Comparison of ENCODE assay signal across 3 cellular contexts in genomic region chr12:39476121-39476520, GRCh38.
TF ChIP-seq lines count a peak whose summit lies in the region.

No MANE protein-coding gene starts in this region.

TF ChIP-seq in A549, 52 proteins besides CTCF, POLR2A, EP300 and RAD21:
- no peak for TF ChIP-seq GATA3 (IDR thresholded peaks at IDR 0.05; ENCODE audit: borderline replicate concordance)
- peak; percentile 27; the same call in 1 of the 2 replicates for TF ChIP-seq ZC3H11A (IDR thresholded peaks at IDR 0.05)
- no peak for TF ChIP-seq SREBF2 (IDR thresholded peaks at IDR 0.05)

TF ChIP-seq in HCT116, 20 proteins besides CTCF, POLR2A, EP300 and RAD21:
- TF ChIP-seq MAX (IDR thresholded peaks at IDR 0.05) (no peak), YY1 (IDR thresholded peaks at IDR 0.05; ENCODE audit: extremely low read depth, insufficient replicate concordance, low read depth, low read length) (no peak), JUND (IDR thresholded peaks at IDR 0.05) (no peak), TCF7L2 (IDR thresholded peaks at IDR 0.05; ENCODE audit: borderline replicate concordance, extremely low read depth, insufficient read depth, insufficient read length) (no peak), CBX3 (IDR thresholded peaks at IDR 0.05; ENCODE audit: low read depth) (no peak), EZH2phosphoT487 (IDR thresholded peaks at IDR 0.05; ENCODE audit: borderline replicate concordance) (no peak), FOSL1 (IDR thresholded peaks at IDR 0.05; ENCODE audit: low read depth) (no peak), EZH2 (IDR thresholded peaks at IDR 0.05) (no peak), ZNF274 (IDR thresholded peaks at IDR 0.05; ENCODE audit: low read depth, low read length) (no peak), POLR2AphosphoS5 (IDR thresholded peaks at IDR 0.05; ENCODE audit: low read depth, low read length) (no peak), SIN3A (IDR thresholded peaks at IDR 0.05; ENCODE audit: low read depth) (no peak), CEBPB (IDR thresholded peaks at IDR 0.05; ENCODE audit: low read depth) (no peak), SRF (IDR thresholded peaks at IDR 0.05; ENCODE audit: low read depth) (no peak), SP1 (IDR thresholded peaks at IDR 0.05; ENCODE audit: low read depth) (no peak), ATF3 (IDR thresholded peaks at IDR 0.05) (no peak)
- TF ChIP-seq, protein P1, sequence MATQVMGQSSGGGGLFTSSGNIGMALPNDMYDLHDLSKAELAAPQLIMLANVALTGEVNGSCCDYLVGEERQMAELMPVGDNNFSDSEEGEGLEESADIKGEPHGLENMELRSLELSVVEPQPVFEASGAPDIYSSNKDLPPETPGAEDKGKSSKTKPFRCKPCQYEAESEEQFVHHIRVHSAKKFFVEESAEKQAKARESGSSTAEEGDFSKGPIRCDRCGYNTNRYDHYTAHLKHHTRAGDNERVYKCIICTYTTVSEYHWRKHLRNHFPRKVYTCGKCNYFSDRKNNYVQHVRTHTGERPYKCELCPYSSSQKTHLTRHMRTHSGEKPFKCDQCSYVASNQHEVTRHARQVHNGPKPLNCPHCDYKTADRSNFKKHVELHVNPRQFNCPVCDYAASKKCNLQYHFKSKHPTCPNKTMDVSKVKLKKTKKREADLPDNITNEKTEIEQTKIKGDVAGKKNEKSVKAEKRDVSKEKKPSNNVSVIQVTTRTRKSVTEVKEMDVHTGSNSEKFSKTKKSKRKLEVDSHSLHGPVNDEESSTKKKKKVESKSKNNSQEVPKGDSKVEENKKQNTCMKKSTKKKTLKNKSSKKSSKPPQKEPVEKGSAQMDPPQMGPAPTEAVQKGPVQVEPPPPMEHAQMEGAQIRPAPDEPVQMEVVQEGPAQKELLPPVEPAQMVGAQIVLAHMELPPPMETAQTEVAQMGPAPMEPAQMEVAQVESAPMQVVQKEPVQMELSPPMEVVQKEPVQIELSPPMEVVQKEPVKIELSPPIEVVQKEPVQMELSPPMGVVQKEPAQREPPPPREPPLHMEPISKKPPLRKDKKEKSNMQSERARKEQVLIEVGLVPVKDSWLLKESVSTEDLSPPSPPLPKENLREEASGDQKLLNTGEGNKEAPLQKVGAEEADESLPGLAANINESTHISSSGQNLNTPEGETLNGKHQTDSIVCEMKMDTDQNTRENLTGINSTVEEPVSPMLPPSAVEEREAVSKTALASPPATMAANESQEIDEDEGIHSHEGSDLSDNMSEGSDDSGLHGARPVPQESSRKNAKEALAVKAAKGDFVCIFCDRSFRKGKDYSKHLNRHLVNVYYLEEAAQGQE (IDR thresholded peaks at IDR 0.05; ENCODE audit: low read depth), result no peak
- TF ChIP-seq, protein P2, sequence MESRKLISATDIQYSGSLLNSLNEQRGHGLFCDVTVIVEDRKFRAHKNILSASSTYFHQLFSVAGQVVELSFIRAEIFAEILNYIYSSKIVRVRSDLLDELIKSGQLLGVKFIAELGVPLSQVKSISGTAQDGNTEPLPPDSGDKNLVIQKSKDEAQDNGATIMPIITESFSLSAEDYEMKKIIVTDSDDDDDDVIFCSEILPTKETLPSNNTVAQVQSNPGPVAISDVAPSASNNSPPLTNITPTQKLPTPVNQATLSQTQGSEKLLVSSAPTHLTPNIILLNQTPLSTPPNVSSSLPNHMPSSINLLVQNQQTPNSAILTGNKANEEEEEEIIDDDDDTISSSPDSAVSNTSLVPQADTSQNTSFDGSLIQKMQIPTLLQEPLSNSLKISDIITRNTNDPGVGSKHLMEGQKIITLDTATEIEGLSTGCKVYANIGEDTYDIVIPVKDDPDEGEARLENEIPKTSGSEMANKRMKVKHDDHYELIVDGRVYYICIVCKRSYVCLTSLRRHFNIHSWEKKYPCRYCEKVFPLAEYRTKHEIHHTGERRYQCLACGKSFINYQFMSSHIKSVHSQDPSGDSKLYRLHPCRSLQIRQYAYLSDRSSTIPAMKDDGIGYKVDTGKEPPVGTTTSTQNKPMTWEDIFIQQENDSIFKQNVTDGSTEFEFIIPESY (IDR thresholded peaks at IDR 0.05; ENCODE audit: extremely low read depth, insufficient replicate concordance, low read length), result no peak
TF ChIP-seq in HCT116: peak in this region for 0.

TF ChIP-seq in GM12878, 131 proteins besides CTCF, POLR2A, EP300 and RAD21 (continued from another document):
- TF ChIP-seq TCF3 (IDR thresholded peaks at IDR 0.05; ENCODE audit: borderline replicate concordance, insufficient read depth, low read depth, low read length) (no peak), CEBPZ (IDR thresholded peaks at IDR 0.05; ENCODE audit: low read depth, low read length) (no peak), HDAC2 (IDR thresholded peaks at IDR 0.05) (no peak), E2F4 (IDR thresholded peaks at IDR 0.05; ENCODE audit: low read depth, low read length) (no peak), POLR2AphosphoS5 (IDR thresholded peaks at IDR 0.05; ENCODE audit: low read length) (no peak), ZNF274 (IDR thresholded peaks at IDR 0.05; ENCODE audit: insufficient read depth, insufficient read length) (no peak), IKZF2 (IDR thresholded peaks at IDR 0.05) (no peak), CBX3 (IDR thresholded peaks at IDR 0.05; ENCODE audit: borderline replicate concordance, low read depth) (no peak), IKZF1 (conservative IDR thresholded peaks at IDR 0.05) (no peak)
- TF ChIP-seq, protein P3, sequence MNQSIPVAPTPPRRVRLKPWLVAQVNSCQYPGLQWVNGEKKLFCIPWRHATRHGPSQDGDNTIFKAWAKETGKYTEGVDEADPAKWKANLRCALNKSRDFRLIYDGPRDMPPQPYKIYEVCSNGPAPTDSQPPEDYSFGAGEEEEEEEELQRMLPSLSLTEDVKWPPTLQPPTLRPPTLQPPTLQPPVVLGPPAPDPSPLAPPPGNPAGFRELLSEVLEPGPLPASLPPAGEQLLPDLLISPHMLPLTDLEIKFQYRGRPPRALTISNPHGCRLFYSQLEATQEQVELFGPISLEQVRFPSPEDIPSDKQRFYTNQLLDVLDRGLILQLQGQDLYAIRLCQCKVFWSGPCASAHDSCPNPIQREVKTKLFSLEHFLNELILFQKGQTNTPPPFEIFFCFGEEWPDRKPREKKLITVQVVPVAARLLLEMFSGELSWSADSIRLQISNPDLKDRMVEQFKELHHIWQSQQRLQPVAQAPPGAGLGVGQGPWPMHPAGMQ (IDR thresholded peaks at IDR 0.05; ENCODE audit: borderline replicate concordance), result no peak
- TF ChIP-seq, protein P4, sequence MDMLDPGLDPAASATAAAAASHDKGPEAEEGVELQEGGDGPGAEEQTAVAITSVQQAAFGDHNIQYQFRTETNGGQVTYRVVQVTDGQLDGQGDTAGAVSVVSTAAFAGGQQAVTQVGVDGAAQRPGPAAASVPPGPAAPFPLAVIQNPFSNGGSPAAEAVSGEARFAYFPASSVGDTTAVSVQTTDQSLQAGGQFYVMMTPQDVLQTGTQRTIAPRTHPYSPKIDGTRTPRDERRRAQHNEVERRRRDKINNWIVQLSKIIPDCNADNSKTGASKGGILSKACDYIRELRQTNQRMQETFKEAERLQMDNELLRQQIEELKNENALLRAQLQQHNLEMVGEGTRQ (IDR thresholded peaks at IDR 0.05; ENCODE audit: borderline replicate concordance, low read depth, low read length), result no peak
- TF ChIP-seq, protein P5, sequence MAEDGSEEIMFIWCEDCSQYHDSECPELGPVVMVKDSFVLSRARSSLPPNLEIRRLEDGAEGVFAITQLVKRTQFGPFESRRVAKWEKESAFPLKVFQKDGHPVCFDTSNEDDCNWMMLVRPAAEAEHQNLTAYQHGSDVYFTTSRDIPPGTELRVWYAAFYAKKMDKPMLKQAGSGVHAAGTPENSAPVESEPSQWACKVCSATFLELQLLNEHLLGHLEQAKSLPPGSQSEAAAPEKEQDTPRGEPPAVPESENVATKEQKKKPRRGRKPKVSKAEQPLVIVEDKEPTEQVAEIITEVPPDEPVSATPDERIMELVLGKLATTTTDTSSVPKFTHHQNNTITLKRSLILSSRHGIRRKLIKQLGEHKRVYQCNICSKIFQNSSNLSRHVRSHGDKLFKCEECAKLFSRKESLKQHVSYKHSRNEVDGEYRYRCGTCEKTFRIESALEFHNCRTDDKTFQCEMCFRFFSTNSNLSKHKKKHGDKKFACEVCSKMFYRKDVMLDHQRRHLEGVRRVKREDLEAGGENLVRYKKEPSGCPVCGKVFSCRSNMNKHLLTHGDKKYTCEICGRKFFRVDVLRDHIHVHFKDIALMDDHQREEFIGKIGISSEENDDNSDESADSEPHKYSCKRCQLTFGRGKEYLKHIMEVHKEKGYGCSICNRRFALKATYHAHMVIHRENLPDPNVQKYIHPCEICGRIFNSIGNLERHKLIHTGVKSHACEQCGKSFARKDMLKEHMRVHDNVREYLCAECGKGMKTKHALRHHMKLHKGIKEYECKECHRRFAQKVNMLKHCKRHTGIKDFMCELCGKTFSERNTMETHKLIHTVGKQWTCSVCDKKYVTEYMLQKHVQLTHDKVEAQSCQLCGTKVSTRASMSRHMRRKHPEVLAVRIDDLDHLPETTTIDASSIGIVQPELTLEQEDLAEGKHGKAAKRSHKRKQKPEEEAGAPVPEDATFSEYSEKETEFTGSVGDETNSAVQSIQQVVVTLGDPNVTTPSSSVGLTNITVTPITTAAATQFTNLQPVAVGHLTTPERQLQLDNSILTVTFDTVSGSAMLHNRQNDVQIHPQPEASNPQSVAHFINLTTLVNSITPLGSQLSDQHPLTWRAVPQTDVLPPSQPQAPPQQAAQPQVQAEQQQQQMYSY (CRISPR knock-in tag; IDR thresholded peaks at IDR 0.05), result no peak
